Comparison of ENCODE assay signal across 8 cellular contexts in the genomic region with DNA sequence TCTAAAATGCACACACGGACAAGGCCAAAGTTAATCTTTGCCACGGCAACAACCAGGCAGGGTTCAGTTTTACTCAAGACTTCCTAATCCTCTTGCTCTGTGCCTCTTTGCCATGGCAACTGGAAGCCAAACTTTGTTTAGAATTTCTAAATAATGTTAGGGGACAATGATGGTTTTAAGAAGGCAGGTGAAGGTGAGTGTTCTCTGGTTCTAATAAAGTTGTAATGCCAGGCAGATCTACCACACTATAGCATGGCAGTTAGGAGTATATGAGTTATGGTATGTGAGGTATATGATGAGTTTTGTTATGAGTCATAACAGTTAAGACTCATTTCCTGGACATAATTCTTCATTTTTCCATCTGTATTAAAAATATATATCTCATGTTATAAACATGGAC. TPM values are rescaled to one million over a fixed set of nuclear protein-coding genes. Genes with fewer than 3 reads are reported as not detected.
DNase-seq lines count a peak whose midpoint lies in the region; ATAC-seq and TF ChIP-seq lines count a peak whose summit lies in the region.

No MANE protein-coding gene starts in this region.

- H3K27me3 ChIP-seq in CD4-positive, alpha-beta memory T cell (ENCODE audit: insufficient read depth, low read length) = no peaks in the 10 kb centered on the region
- H3K27me3 ChIP-seq in HL-60 (ENCODE audit: insufficient read depth, poor library complexity, severe bottlenecking) (no peaks in the 10 kb centered on the region), thoracic aorta (replicated peaks; ENCODE audit: insufficient read depth) (no peaks in the 10 kb centered on the region), thyroid gland (no peaks in the 10 kb centered on the region)

- no peaks in the 10 kb centered on the region for H3K27me3 Mint-ChIP-seq in CD4-positive, alpha-beta memory T cell

- H3K36me3 Mint-ChIP-seq in CD4-positive, alpha-beta memory T cell = peaks cover 36 to 47% of the 10 kb centered on the region in 2 donors
- peaks cover 20 to 41% of the 10 kb centered on the region in 2 donors for H3K36me3 Mint-ChIP-seq in activated naive CD4-positive, alpha-beta T cell treated with anti-CD3 and anti-CD28 coated beads, Interleukin-2, amount 50 U/mL, for 72 hours

- peaks cover 57% of the 10 kb centered on the region for H3K4me1 ChIP-seq in CD4-positive, alpha-beta memory T cell (ENCODE audit: insufficient read depth, low read length)
- H3K4me1 ChIP-seq in thoracic aorta (ENCODE audit: control insufficient read depth in 1 of 2, low read depth in 2 of 2) (no peaks in the 10 kb centered on the region), thyroid gland (no peaks in the 10 kb centered on the region)

- no peaks in the 10 kb centered on the region for H3K9me3 Mint-ChIP-seq in CD4-positive, alpha-beta memory T cell
- no peaks in the 10 kb centered on the region for H3K9me3 Mint-ChIP-seq in activated naive CD4-positive, alpha-beta T cell treated with anti-CD3 and anti-CD28 coated beads, Interleukin-2, amount 50 U/mL, for 72 hours

- TF ChIP-seq CTCF in HL-60 (IDR thresholded peaks at IDR 0.05; ENCODE audit: insufficient read depth, low read length) (no peak), thoracic aorta (IDR thresholded peaks at IDR 0.05) (no peak), thyroid gland (IDR thresholded peaks at IDR 0.05) (no peak)

- ATAC-seq in GM19455 (IDR thresholded peaks at IDR 0.05; ENCODE audit: unreplicated experiment) (peak; percentile 49), thoracic aorta (ENCODE audit: insufficient number of reproducible peaks, low FRiP score, low read depth) (no peak)
- peak; percentile 88 to 89 for ATAC-seq in activated naive CD4-positive, alpha-beta T cell treated with anti-CD3 and anti-CD28 coated beads, Interleukin-2, amount 50 U/mL, for 72 hours

- peaks cover 20% of the 10 kb centered on the region for H3K36me3 ChIP-seq in CD4-positive, alpha-beta memory T cell (ENCODE audit: insufficient read depth, low read length)
- H3K36me3 ChIP-seq in thoracic aorta = no peaks in the 10 kb centered on the region
- no peaks in the 10 kb centered on the region for H3K36me3 ChIP-seq in thyroid gland

- peaks cover 23 to 37% (median 25%) of the 10 kb centered on the region in 4 donors for H3K4me1 Mint-ChIP-seq in CD4-positive, alpha-beta memory T cell

- DNase-seq in CD4-positive, alpha-beta memory T cell = peak in 3 of 5 donors; percentile 60 to 66 (median 62)
- DNase-seq in HL-60 (ENCODE audit: low read depth in 1 of 2, low spot score in 1 of 2) (peak in 1 of 2 experiments; percentile 55), thoracic aorta (ENCODE audit: low spot score) (no peak), thyroid gland (no peak), hippocampal formation (lab: John Stamatoyannopoulos, UW) (no peak), NCI-H345 (lab: John Stamatoyannopoulos, UW) (no peak)
- DNase-seq in activated naive CD4-positive, alpha-beta T cell treated with anti-CD3 and anti-CD28 coated beads, Interleukin-2, amount 50 U/mL, for 72 hours (ENCODE audit: low spot score in 2 of 2) = no peak

- WGBS in thyroid gland, 2 donors = 82 to 83% methylated on average over 2 of the region's 2 CpGs

- H3K4me3 Mint-ChIP-seq in CD4-positive, alpha-beta memory T cell = peak overlapping the region; percentile 82 to 97 (median 92)

- H3K27ac Mint-ChIP-seq in CD4-positive, alpha-beta memory T cell = peak overlapping the region; percentile 88 to 98 (median 94)
- H3K27ac Mint-ChIP-seq in activated naive CD4-positive, alpha-beta T cell treated with anti-CD3 and anti-CD28 coated beads, Interleukin-2, amount 50 U/mL, for 72 hours = peak overlapping the region; percentile 100

- H3K27ac ChIP-seq in CD4-positive, alpha-beta memory T cell (ENCODE audit: low read depth, low read length) = peak overlapping the region; percentile 83
- H3K27ac ChIP-seq in HL-60 (replicated peaks) = peak overlapping the region; percentile 89
- H3K27ac ChIP-seq in thoracic aorta = no peak overlapping the region
- no peak overlapping the region for H3K27ac ChIP-seq in thyroid gland

- POLR2A ChIA-PET in CD4-positive, alpha-beta memory T cell (lab: Charles Lee; ENCODE audit: partially characterized antibody) = interaction anchor here (1.0 to 11.5 kb wide), 6 partner anchors 9 to 99 kb away, joined by 3 to 427 read pairs (median 18); no protein-coding TSS in a partner anchor

- intact Hi-C loops in CD4-positive, alpha-beta memory T cell (cut with micrococcal nuclease) = no loop called here
- intact Hi-C loops in thyroid gland (cut with DNase I) = no loop called here

- H3K9me3 ChIP-seq in CD4-positive, alpha-beta memory T cell (ENCODE audit: control insufficient read depth in 1 of 2, low read length in 2 of 2) = no peaks in the 10 kb centered on the region
- H3K9me3 ChIP-seq in thoracic aorta = no peaks in the 10 kb centered on the region
- H3K9me3 ChIP-seq in thyroid gland = no peaks in the 10 kb centered on the region

- no peak for TF ChIP-seq POLR2A in thyroid gland (IDR thresholded peaks at IDR 0.05)

- CTCF ChIA-PET in CD4-positive, alpha-beta memory T cell (lab: Charles Lee; ENCODE audit: partially characterized antibody) = interaction anchor here (0.9 kb wide), 1 partner anchor 21 kb away, joined by 5 read pairs; no protein-coding TSS in a partner anchor

- peak overlapping the region; percentile 61 to 72 for H3K4me3 ChIP-seq in CD4-positive, alpha-beta memory T cell (ENCODE audit: low read length in 2 of 2)
- H3K4me3 ChIP-seq in HL-60 (replicated peaks; ENCODE audit: insufficient read depth, low read length) (peak overlapping the region; percentile 56), thoracic aorta (peak overlapping the region; percentile 49), thyroid gland (replicated peaks in 1 of 3) (no peak overlapping the region)

RNA-seq across cellular contexts. Expression of a gene that starts 2.7 kb away (rescaled TPM):
- total RNA-seq in CD4-positive, alpha-beta memory T cell = 100 to 1,000 TPM; 974 to 987 TPM
- 1,000 to 10,000 TPM in 1 of 2 donors, 100 to 1,000 TPM in 1; 915 to 1,019 TPM for polyA plus RNA-seq in CD4-positive, alpha-beta memory T cell
- 100 to 1,000 TPM; 433 to 644 TPM for total RNA-seq in activated naive CD4-positive, alpha-beta T cell treated with anti-CD3 and anti-CD28 coated beads, Interleukin-2, amount 50 U/mL, for 72 hours
- total RNA-seq in thoracic aorta = 10 to 100 TPM; 27.1 to 86.8 TPM
- total RNA-seq in thyroid gland = 10 to 100 TPM; 11.5 to 23.8 (median 16.9) TPM

Comparison
In these comparisons a context has a peak if more than half of its experiments do, and no peak if none do; other contexts are left out.
1. DNase-seq: peak in CD4-positive, alpha-beta memory T cell (3 of 5); none in activated naive CD4-positive, alpha-beta T cell treated with anti-CD3 and anti-CD28 coated beads, Interleukin-2, amount 50 U/mL, for 72 hours (0 of 2), thoracic aorta (single experiment), thyroid gland (0 of 2), hippocampal formation (0 of 2) and NCI-H345 (single experiment).
2. H3K27ac ChIP-seq: peak in CD4-positive, alpha-beta memory T cell (single experiment) and HL-60 (single experiment); none in thoracic aorta (0 of 2) and thyroid gland (0 of 3).
3. H3K4me3 ChIP-seq: peak in CD4-positive, alpha-beta memory T cell (2 of 2), HL-60 (single experiment) and thoracic aorta (single experiment); none in thyroid gland (0 of 3).
4. RNA of a gene that starts 2.7 kb away (total RNA-seq): 974 to 987 TPM in CD4-positive, alpha-beta memory T cell and 433 to 644 TPM in activated naive CD4-positive, alpha-beta T cell treated with anti-CD3 and anti-CD28 coated beads, Interleukin-2, amount 50 U/mL, for 72 hours; 27.1 to 86.8 TPM in thoracic aorta and 11.5 to 23.8 TPM in thyroid gland; every median in the first group is over 4 times any median in the second.